In genomic region chr2:28751956-28752607, GRCh38 we compare ENCODE assay signal across 1 cellular context.
TF ChIP-seq lines count a peak whose summit lies in the region.

No MANE protein-coding gene starts in this region.

TF ChIP-seq in HepG2, 621 proteins besides CTCF, POLR2A, EP300 and RAD21 (continued from another document and continues in another):
- 0 out of 2 replicates have a peak, but pooled peaks have one; percentile 15 for TF ChIP-seq ZNF431 (CRISPR knock-in tag; IDR thresholded peaks at IDR 0.05; ENCODE audit: borderline replicate concordance, low read depth)
- TF ChIP-seq ZNF563 (CRISPR knock-in tag; IDR thresholded peaks at IDR 0.05) = peak; percentile 58; the same call in 1 of the 2 replicates
- no peak for TF ChIP-seq ZNF20 (CRISPR knock-in tag; IDR thresholded peaks at IDR 0.05)
- TF ChIP-seq ZNF629 (CRISPR knock-in tag; conservative IDR thresholded peaks at IDR 0.05) = no peak
- no peak for TF ChIP-seq NFKBIZ (CRISPR knock-in tag; IDR thresholded peaks at IDR 0.05)
- no peak for TF ChIP-seq ZNF142 (CRISPR knock-in tag; IDR thresholded peaks at IDR 0.05)
- no peak for TF ChIP-seq KLF9 (CRISPR knock-in tag; IDR thresholded peaks at IDR 0.05; ENCODE audit: low read depth)
- TF ChIP-seq CEBPB (IDR thresholded peaks at IDR 0.05; ENCODE audit: borderline replicate concordance, low read depth, low read length) = no peak
- no peak for TF ChIP-seq AHR (CRISPR knock-in tag; IDR thresholded peaks at IDR 0.05)
- TF ChIP-seq ZNF839 (CRISPR knock-in tag; IDR thresholded peaks at IDR 0.05; ENCODE audit: borderline replicate concordance) = peak; percentile 26; the same call in 1 of the 2 replicates
- no peak for TF ChIP-seq ELF4 (CRISPR knock-in tag; IDR thresholded peaks at IDR 0.05; ENCODE audit: borderline replicate concordance)
- no peak for TF ChIP-seq ZNF260 (CRISPR knock-in tag; IDR thresholded peaks at IDR 0.05; ENCODE audit: borderline replicate concordance, low read depth)
- no peak; the same call in 1 of the 2 replicates for TF ChIP-seq CBFB (CRISPR knock-in tag; IDR thresholded peaks at IDR 0.05)
- TF ChIP-seq POLR2G (IDR thresholded peaks at IDR 0.05; ENCODE audit: low read depth, low read length) = no peak
- TF ChIP-seq SPEN (CRISPR knock-in tag; IDR thresholded peaks at IDR 0.05; ENCODE audit: low read depth) = no peak
- no peak for TF ChIP-seq CEBPG (CRISPR knock-in tag; IDR thresholded peaks at IDR 0.05)
- TF ChIP-seq TBL1XR1 (IDR thresholded peaks at IDR 0.05; ENCODE audit: borderline replicate concordance, low read length, partially characterized antibody) = no peak
- no peak for TF ChIP-seq MAF1 (CRISPR knock-in tag; IDR thresholded peaks at IDR 0.05; ENCODE audit: borderline replicate concordance)
- peak; percentile 63; the same call in 1 of the 2 replicates for TF ChIP-seq ZNF768 (CRISPR knock-in tag; IDR thresholded peaks at IDR 0.05)
- no peak for TF ChIP-seq ZMAT3 (CRISPR knock-in tag; conservative IDR thresholded peaks at IDR 0.05)
- TF ChIP-seq ZNF709 (CRISPR knock-in tag; IDR thresholded peaks at IDR 0.05) = no peak; the same call in 1 of the 2 replicates
- TF ChIP-seq ZNF34 (CRISPR knock-in tag; IDR thresholded peaks at IDR 0.05; ENCODE audit: borderline replicate concordance) = no peak
- peak; percentile 18; the same call in 1 of the 2 replicates for TF ChIP-seq RXRB (CRISPR knock-in tag; IDR thresholded peaks at IDR 0.05; ENCODE audit: borderline replicate concordance)
- TF ChIP-seq MTA3 (CRISPR knock-in tag; IDR thresholded peaks at IDR 0.05) = no peak
- TF ChIP-seq ZNF451 (CRISPR knock-in tag; IDR thresholded peaks at IDR 0.05) = no peak
- TF ChIP-seq ZNF850 (CRISPR knock-in tag; conservative IDR thresholded peaks at IDR 0.05) = no peak
- TF ChIP-seq, protein P1, sequence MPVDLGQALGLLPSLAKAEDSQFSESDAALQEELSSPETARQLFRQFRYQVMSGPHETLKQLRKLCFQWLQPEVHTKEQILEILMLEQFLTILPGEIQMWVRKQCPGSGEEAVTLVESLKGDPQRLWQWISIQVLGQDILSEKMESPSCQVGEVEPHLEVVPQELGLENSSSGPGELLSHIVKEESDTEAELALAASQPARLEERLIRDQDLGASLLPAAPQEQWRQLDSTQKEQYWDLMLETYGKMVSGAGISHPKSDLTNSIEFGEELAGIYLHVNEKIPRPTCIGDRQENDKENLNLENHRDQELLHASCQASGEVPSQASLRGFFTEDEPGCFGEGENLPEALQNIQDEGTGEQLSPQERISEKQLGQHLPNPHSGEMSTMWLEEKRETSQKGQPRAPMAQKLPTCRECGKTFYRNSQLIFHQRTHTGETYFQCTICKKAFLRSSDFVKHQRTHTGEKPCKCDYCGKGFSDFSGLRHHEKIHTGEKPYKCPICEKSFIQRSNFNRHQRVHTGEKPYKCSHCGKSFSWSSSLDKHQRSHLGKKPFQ (CRISPR knock-in tag; IDR thresholded peaks at IDR 0.05; ENCODE audit: insufficient replicate concordance) = no peak
- TF ChIP-seq DPF2 (CRISPR knock-in tag; IDR thresholded peaks at IDR 0.05; ENCODE audit: borderline replicate concordance, low read depth) = no peak
- TF ChIP-seq ATF1 (CRISPR knock-in tag; IDR thresholded peaks at IDR 0.05) = no peak
- peak; percentile 69; the same call in 1 of the 2 replicates for TF ChIP-seq PHF8 (CRISPR knock-in tag; IDR thresholded peaks at IDR 0.05)
- TF ChIP-seq, protein P2, sequence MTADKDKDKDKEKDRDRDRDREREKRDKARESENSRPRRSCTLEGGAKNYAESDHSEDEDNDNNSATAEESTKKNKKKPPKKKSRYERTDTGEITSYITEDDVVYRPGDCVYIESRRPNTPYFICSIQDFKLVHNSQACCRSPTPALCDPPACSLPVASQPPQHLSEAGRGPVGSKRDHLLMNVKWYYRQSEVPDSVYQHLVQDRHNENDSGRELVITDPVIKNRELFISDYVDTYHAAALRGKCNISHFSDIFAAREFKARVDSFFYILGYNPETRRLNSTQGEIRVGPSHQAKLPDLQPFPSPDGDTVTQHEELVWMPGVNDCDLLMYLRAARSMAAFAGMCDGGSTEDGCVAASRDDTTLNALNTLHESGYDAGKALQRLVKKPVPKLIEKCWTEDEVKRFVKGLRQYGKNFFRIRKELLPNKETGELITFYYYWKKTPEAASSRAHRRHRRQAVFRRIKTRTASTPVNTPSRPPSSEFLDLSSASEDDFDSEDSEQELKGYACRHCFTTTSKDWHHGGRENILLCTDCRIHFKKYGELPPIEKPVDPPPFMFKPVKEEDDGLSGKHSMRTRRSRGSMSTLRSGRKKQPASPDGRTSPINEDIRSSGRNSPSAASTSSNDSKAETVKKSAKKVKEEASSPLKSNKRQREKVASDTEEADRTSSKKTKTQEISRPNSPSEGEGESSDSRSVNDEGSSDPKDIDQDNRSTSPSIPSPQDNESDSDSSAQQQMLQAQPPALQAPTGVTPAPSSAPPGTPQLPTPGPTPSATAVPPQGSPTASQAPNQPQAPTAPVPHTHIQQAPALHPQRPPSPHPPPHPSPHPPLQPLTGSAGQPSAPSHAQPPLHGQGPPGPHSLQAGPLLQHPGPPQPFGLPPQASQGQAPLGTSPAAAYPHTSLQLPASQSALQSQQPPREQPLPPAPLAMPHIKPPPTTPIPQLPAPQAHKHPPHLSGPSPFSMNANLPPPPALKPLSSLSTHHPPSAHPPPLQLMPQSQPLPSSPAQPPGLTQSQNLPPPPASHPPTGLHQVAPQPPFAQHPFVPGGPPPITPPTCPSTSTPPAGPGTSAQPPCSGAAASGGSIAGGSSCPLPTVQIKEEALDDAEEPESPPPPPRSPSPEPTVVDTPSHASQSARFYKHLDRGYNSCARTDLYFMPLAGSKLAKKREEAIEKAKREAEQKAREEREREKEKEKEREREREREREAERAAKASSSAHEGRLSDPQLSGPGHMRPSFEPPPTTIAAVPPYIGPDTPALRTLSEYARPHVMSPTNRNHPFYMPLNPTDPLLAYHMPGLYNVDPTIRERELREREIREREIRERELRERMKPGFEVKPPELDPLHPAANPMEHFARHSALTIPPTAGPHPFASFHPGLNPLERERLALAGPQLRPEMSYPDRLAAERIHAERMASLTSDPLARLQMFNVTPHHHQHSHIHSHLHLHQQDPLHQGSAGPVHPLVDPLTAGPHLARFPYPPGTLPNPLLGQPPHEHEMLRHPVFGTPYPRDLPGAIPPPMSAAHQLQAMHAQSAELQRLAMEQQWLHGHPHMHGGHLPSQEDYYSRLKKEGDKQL (CRISPR knock-in tag; IDR thresholded peaks at IDR 0.05; ENCODE audit: low read depth) = peak; percentile 9; the same call in 1 of the 2 replicates
- no peak for TF ChIP-seq CERS6 (CRISPR knock-in tag; IDR thresholded peaks at IDR 0.05)
- TF ChIP-seq TCF12 (IDR thresholded peaks at IDR 0.05) = no peak
- no peak for TF ChIP-seq TCF12 (CRISPR knock-in tag; IDR thresholded peaks at IDR 0.05)
- TF ChIP-seq TOPORS (CRISPR knock-in tag; IDR thresholded peaks at IDR 0.05) = no peak
- TF ChIP-seq PHB2 (IDR thresholded peaks at IDR 0.05; ENCODE audit: partially characterized antibody) = no peak
- TF ChIP-seq ADNP (CRISPR knock-in tag; IDR thresholded peaks at IDR 0.05) = no peak
- TF ChIP-seq, protein P3, sequence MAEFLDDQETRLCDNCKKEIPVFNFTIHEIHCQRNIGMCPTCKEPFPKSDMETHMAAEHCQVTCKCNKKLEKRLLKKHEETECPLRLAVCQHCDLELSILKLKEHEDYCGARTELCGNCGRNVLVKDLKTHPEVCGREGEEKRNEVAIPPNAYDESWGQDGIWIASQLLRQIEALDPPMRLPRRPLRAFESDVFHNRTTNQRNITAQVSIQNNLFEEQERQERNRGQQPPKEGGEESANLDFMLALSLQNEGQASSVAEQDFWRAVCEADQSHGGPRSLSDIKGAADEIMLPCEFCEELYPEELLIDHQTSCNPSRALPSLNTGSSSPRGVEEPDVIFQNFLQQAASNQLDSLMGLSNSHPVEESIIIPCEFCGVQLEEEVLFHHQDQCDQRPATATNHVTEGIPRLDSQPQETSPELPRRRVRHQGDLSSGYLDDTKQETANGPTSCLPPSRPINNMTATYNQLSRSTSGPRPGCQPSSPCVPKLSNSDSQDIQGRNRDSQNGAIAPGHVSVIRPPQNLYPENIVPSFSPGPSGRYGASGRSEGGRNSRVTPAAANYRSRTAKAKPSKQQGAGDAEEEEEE (CRISPR knock-in tag; IDR thresholded peaks at IDR 0.05; ENCODE audit: borderline replicate concordance) = no peak
- TF ChIP-seq ESRRA (CRISPR knock-in tag; IDR thresholded peaks at IDR 0.05; ENCODE audit: low read depth) = 0 out of 2 replicates have a peak, but pooled peaks have one; percentile 21
- no peak for TF ChIP-seq PCBP1 (IDR thresholded peaks at IDR 0.05; ENCODE audit: borderline replicate concordance, low read depth, low read length)
- TF ChIP-seq RXRA (CRISPR knock-in tag; IDR thresholded peaks at IDR 0.05) = 0 out of 2 replicates have a peak, but pooled peaks have one; percentile 77
- TF ChIP-seq JDP2 (CRISPR knock-in tag; IDR thresholded peaks at IDR 0.05; ENCODE audit: borderline replicate concordance) = no peak; the same call in 1 of the 2 replicates
- TF ChIP-seq ZMYM2 (CRISPR knock-in tag; IDR thresholded peaks at IDR 0.05) = no peak
- TF ChIP-seq DNMT1 (CRISPR knock-in tag; IDR thresholded peaks at IDR 0.05) = no peak
- no peak for TF ChIP-seq IRX3 (CRISPR knock-in tag; IDR thresholded peaks at IDR 0.05; ENCODE audit: borderline replicate concordance, low read depth)
- TF ChIP-seq JUN (CRISPR knock-in tag; IDR thresholded peaks at IDR 0.05) = no peak
- TF ChIP-seq ZNF501 (CRISPR knock-in tag; IDR thresholded peaks at IDR 0.05) = no peak
- no peak for TF ChIP-seq RFXANK (CRISPR knock-in tag; IDR thresholded peaks at IDR 0.05)
- no peak for TF ChIP-seq KLF13 (CRISPR knock-in tag; IDR thresholded peaks at IDR 0.05)
- TF ChIP-seq ZNF878 (CRISPR knock-in tag; IDR thresholded peaks at IDR 0.05) = no peak
- TF ChIP-seq CCAR2 (optimal IDR thresholded peaks at IDR 0.05; ENCODE audit: low read depth, low read length) = no peak
- TF ChIP-seq KDM2A (CRISPR knock-in tag; IDR thresholded peaks at IDR 0.05; ENCODE audit: borderline replicate concordance, low read depth) = peak; percentile 53; the same call in 1 of the 2 replicates
- TF ChIP-seq, protein P4, sequence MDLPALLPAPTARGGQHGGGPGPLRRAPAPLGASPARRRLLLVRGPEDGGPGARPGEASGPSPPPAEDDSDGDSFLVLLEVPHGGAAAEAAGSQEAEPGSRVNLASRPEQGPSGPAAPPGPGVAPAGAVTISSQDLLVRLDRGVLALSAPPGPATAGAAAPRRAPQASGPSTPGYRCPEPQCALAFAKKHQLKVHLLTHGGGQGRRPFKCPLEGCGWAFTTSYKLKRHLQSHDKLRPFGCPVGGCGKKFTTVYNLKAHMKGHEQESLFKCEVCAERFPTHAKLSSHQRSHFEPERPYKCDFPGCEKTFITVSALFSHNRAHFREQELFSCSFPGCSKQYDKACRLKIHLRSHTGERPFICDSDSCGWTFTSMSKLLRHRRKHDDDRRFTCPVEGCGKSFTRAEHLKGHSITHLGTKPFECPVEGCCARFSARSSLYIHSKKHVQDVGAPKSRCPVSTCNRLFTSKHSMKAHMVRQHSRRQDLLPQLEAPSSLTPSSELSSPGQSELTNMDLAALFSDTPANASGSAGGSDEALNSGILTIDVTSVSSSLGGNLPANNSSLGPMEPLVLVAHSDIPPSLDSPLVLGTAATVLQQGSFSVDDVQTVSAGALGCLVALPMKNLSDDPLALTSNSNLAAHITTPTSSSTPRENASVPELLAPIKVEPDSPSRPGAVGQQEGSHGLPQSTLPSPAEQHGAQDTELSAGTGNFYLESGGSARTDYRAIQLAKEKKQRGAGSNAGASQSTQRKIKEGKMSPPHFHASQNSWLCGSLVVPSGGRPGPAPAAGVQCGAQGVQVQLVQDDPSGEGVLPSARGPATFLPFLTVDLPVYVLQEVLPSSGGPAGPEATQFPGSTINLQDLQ (CRISPR knock-in tag; IDR thresholded peaks at IDR 0.05) = no peak
